Comparison of ENCODE assay signal across 13 cellular contexts in the genomic region with DNA sequence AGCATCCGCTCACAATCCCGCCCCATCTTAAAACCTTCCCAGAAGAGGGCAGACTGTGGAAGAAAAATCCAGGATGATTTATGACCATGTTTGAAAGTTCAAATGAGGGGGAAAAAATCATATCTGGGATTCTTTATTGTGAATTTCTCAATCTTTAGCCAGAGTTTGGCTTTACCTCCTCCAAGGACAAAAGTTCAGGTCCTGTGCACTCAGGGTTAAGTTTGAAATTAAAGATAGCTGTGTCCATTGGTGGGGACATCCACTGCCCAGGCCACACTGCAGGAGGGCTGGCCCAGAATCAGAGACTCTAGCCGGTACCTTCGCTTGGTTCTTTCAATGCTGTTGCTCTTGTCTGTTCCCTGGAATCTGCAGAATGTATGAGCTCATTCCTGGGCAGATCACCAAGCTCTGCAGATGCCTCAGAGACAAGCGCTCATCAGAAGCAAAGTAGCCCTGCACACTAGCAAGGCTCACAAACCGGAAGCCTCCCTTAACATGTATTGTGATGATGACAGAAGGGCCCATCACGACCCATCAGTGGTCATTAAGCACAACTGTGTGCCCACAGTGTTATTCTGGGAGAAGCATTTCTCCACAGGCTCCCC.
DNase-seq lines count a peak whose midpoint lies in the region; ATAC-seq and TF ChIP-seq lines count a peak whose summit lies in the region.
"Had no signal": no experiment of that assay in that cellular context is flagged by ENCODE, and none has a peak within 500 bp of the region (broad histone marks: within the 10 kb centered on the region; RNA-seq: fewer than 3 reads in every experiment).

No MANE protein-coding gene starts in this region.

- no peaks in the 10 kb centered on the region for H3K27me3 ChIP-seq in mammary epithelial cell (ENCODE audit: insufficient read depth, low read length)
- H3K27me3 ChIP-seq: colonic mucosa had no signal

- H3K9me3 ChIP-seq in mammary epithelial cell (replicated peaks; ENCODE audit: insufficient read depth, low read length): no peaks in the 10 kb centered on the region
- H3K9me3 ChIP-seq: colonic mucosa had no signal

- H3K4me3 ChIP-seq in mammary epithelial cell (replicated peaks in 1 of 3; ENCODE audit: insufficient read depth in 1 of 3, low read depth in 2 of 3, low read length in 3 of 3) (no peak overlapping the region), epithelial cell of proximal tubule (ENCODE audit: low read depth, low read length) (no peak overlapping the region)
- H3K4me3 ChIP-seq: colonic mucosa had no signal

- no peaks in the 10 kb centered on the region for H3K36me3 ChIP-seq in mammary epithelial cell (ENCODE audit: insufficient read depth, low read length)
- H3K36me3 ChIP-seq: colonic mucosa had no signal

- no peaks in the 10 kb centered on the region for H3K4me1 Mint-ChIP-seq in MCF 10A (ENCODE audit: insufficient read depth, unreplicated experiment)
- H3K4me1 Mint-ChIP-seq: naive thymus-derived CD8-positive, alpha-beta T cell; stimulated activated effector memory CD8-positive, alpha-beta T cell treated with anti-CD3 and anti-CD28 coated beads, Interleukin-12 subunit alpha, Interleukin-12 subunit beta, amount 100 ng/mL, for 72 hours had no signal

- H4K20me1 ChIP-seq in mammary epithelial cell (ENCODE audit: insufficient read depth, low read length): no peaks in the 10 kb centered on the region

- H3K27ac ChIP-seq in mammary epithelial cell (ENCODE audit: insufficient read depth, low read depth, low read length): no peak overlapping the region
- H3K27ac ChIP-seq: colonic mucosa had no signal

- no peak overlapping the region for H3K4me3 Mint-ChIP-seq in MCF 10A (ENCODE audit: unreplicated experiment)
- H3K4me3 Mint-ChIP-seq: naive thymus-derived CD8-positive, alpha-beta T cell; stimulated activated effector memory CD8-positive, alpha-beta T cell treated with anti-CD3 and anti-CD28 coated beads, Interleukin-12 subunit alpha, Interleukin-12 subunit beta, amount 100 ng/mL, for 72 hours had no signal

- in situ Hi-C loops in mammary epithelial cell (cut with MboI; ENCODE audit: low sequenced_read_pairs in 2 of 2): no loop called here

- CTCF ChIA-PET in MCF 10A (lab: Yijun Ruan, JAX): no interaction called here
- CTCF ChIA-PET in mammary epithelial cell (lab: Charles Lee; ENCODE audit: low non-redundant PET): no interaction called here

- POLR2A ChIA-PET in MCF 10A (lab: Yijun Ruan, JAX): no interaction called here

- H3K36me3 Mint-ChIP-seq in MCF 10A (ENCODE audit: insufficient read depth, unreplicated experiment): no peaks in the 10 kb centered on the region
- H3K36me3 Mint-ChIP-seq: naive thymus-derived CD8-positive, alpha-beta T cell; stimulated activated effector memory CD8-positive, alpha-beta T cell treated with anti-CD3 and anti-CD28 coated beads, Interleukin-12 subunit alpha, Interleukin-12 subunit beta, amount 100 ng/mL, for 72 hours had no signal

- no peak for TF ChIP-seq CTCF in MCF 10A (IDR thresholded peaks at IDR 0.05; ENCODE audit: unreplicated experiment)
- TF ChIP-seq CTCF in mammary epithelial cell (conservative IDR thresholded peaks at IDR 0.05 in 1 of 2, IDR thresholded peaks at IDR 0.05 in 1 of 2; ENCODE audit: extremely low read depth in 1 of 2, insufficient read depth in 1 of 2, low read depth in 1 of 2, low read length in 2 of 2): no peak
- no peak for TF ChIP-seq CTCF in epithelial cell of proximal tubule (conservative IDR thresholded peaks at IDR 0.05; ENCODE audit: low read depth, low read length)

- no peaks in the 10 kb centered on the region for H3K27me3 Mint-ChIP-seq in MCF 10A (ENCODE audit: insufficient read depth, unreplicated experiment)

- no peak overlapping the region for H3K4me2 ChIP-seq in mammary epithelial cell (ENCODE audit: insufficient read depth, low read depth, low read length)

- WGBS in mammary epithelial cell (ENCODE audit: low coverage, missing lambda C conversion rate): 30% methylated on average over 7 of the region's 7 CpGs

- H2AFZ ChIP-seq in mammary epithelial cell (ENCODE audit: low read depth, low read length): no peak overlapping the region

- peak overlapping the region; percentile 5 for H3K27ac Mint-ChIP-seq in MCF 10A (ENCODE audit: low read depth, unreplicated experiment)
- H3K27ac Mint-ChIP-seq: activated T-helper 2 cell treated with anti-CD3 and anti-CD28 coated beads, Interferon-gamma antibody, Interleukin-2, Interleukin-4, amounts not matched to agents 10 μg/mL and 5 μg/mL and 100 μg/mL, durations not matched to agents 14 hours and 24 hours and 36 hours; naive thymus-derived CD8-positive, alpha-beta T cell; stimulated activated effector memory CD8-positive, alpha-beta T cell treated with anti-CD3 and anti-CD28 coated beads, Interleukin-12 subunit alpha, Interleukin-12 subunit beta, amount 100 ng/mL, for 72 hours had no signal

- intact Hi-C loops in MCF 10A (cut with micrococcal nuclease) (no loop called here), mammary epithelial cell (cut with micrococcal nuclease) (no loop called here)

- dilution Hi-C loops in mammary epithelial cell (cut with HindIII; ENCODE audit: low sequenced_read_pairs): loop anchor here (25.0 kb wide), 1 partner anchor 328 kb away; no protein-coding TSS in a partner anchor

- no peak for ATAC-seq in HG02763 (IDR thresholded peaks at IDR 0.05; ENCODE audit: unreplicated experiment)
- ATAC-seq: naive thymus-derived CD8-positive, alpha-beta T cell; stimulated activated effector memory CD8-positive, alpha-beta T cell treated with anti-CD3 and anti-CD28 coated beads, Interleukin-12 subunit alpha, Interleukin-12 subunit beta, amount 100 ng/mL, for 72 hours had no signal

- no peak overlapping the region for H3K9ac ChIP-seq in mammary epithelial cell (ENCODE audit: insufficient read depth, low read length)

- H3K4me1 ChIP-seq in mammary epithelial cell (ENCODE audit: insufficient read depth, low read length): no peaks in the 10 kb centered on the region
- H3K4me1 ChIP-seq: colonic mucosa had no signal

- H3K79me2 ChIP-seq in mammary epithelial cell (ENCODE audit: insufficient read depth, low read length): no peaks in the 10 kb centered on the region

- H3K9me3 Mint-ChIP-seq in MCF 10A (ENCODE audit: unreplicated experiment): no peaks in the 10 kb centered on the region
- H3K9me3 Mint-ChIP-seq: activated T-helper 2 cell treated with anti-CD3 and anti-CD28 coated beads, Interferon-gamma antibody, Interleukin-2, Interleukin-4, amounts not matched to agents 10 μg/mL and 5 μg/mL and 100 μg/mL, durations not matched to agents 14 hours and 24 hours and 36 hours; naive thymus-derived CD8-positive, alpha-beta T cell had no signal

- no TSS peak for BruUV-seq in MCF 10A (replicated peaks; lab: Mats Ljungman, UMichigan)
- BruUV-seq in mammary epithelial cell (replicated peaks; lab: Mats Ljungman, UMichigan): no TSS peak

- DNase-seq in MCF 10A (ENCODE audit: unreplicated experiment) (peak; percentile 36), mammary epithelial cell (no peak), epithelial cell of proximal tubule (ENCODE audit: low read depth) (peak; percentile 39), medulla oblongata (ENCODE audit: extremely low spot score) (peak; percentile 48), ureter (ENCODE audit: low spot score) (peak; percentile 56)
- no peak for DNase-seq in NK-92 treated with Interleukin-12 subunit alpha and Interleukin-12 subunit beta, amount 100 ng/mL, for 24 hours (lab: John Stamatoyannopoulos, UW)
- no peak for DNase-seq in stimulated activated CD4-positive, alpha-beta T cell treated with anti-CD3 and anti-CD28 coated beads, Interleukin-12 subunit alpha, Interleukin-12 subunit beta, amount 100 ng/mL, for 4 hours
- DNase-seq: colonic mucosa; naive thymus-derived CD8-positive, alpha-beta T cell; SIG-M5 had no signal

Comparison
In these comparisons a context has a peak if more than half of its experiments do, and no peak if none do; other contexts are left out.
1. DNase-seq: peak in MCF 10A (single experiment), epithelial cell of proximal tubule (single experiment), medulla oblongata (single experiment) and ureter (single experiment); none in mammary epithelial cell (single experiment), NK-92 treated with Interleukin-12 subunit alpha and Interleukin-12 subunit beta, amount 100 ng/mL, for 24 hours (single experiment) and stimulated activated CD4-positive, alpha-beta T cell treated with anti-CD3 and anti-CD28 coated beads, Interleukin-12 subunit alpha, Interleukin-12 subunit beta, amount 100 ng/mL, for 4 hours (single experiment).